ENCODE assay signal across 1 cellular context in the genomic region with DNA sequence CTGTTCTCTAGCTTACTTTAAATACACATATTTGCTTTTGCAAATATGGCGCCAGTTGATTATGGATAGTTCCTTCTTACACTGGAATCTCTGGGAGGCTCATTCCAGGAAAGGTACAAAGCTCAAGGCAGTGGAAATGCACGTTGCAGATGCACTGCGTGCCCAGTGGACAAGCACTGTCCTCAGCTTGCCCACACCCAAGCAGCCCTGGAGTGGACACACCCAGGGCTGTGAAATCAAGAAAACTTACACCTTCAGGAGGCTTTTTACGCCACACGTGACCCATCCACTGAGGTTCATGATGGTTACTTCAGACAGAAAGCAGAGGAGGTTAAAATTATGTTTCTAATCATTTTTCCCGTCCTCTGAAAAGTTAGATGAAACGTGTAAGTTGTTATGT.
A peak's percentile ranks its signal among the peaks of the same experiment; 100 is the strongest.
TF ChIP-seq lines count a peak whose summit lies in the region.

No MANE protein-coding gene starts in this region.

TF ChIP-seq in HepG2, 621 proteins besides CTCF, POLR2A, EP300 and RAD21 (continued from another document):
- TF ChIP-seq, protein P1, sequence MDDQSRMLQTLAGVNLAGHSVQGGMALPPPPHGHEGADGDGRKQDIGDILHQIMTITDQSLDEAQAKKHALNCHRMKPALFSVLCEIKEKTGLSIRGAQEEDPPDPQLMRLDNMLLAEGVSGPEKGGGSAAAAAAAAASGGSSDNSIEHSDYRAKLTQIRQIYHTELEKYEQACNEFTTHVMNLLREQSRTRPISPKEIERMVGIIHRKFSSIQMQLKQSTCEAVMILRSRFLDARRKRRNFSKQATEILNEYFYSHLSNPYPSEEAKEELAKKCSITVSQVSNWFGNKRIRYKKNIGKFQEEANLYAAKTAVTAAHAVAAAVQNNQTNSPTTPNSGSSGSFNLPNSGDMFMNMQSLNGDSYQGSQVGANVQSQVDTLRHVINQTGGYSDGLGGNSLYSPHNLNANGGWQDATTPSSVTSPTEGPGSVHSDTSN (CRISPR knock-in tag; IDR thresholded peaks at IDR 0.05; ENCODE audit: borderline replicate concordance), result no peak
- no peak for TF ChIP-seq HMG20B (CRISPR knock-in tag; conservative IDR thresholded peaks at IDR 0.05)
- TF ChIP-seq RBFOX2 (IDR thresholded peaks at IDR 0.05; ENCODE audit: low read depth, low read length), result no peak
- peak; percentile 58; the same call in 1 of the 2 replicates for TF ChIP-seq FOXK1 (CRISPR knock-in tag; IDR thresholded peaks at IDR 0.05; ENCODE audit: borderline replicate concordance, low read depth)
- no peak for TF ChIP-seq SOX13 (IDR thresholded peaks at IDR 0.05)
- peak in 1 of 2 experiments; percentile 88; a peak in 2 of 4 replicates for TF ChIP-seq SOX13 (CRISPR knock-in tag; conservative IDR thresholded peaks at IDR 0.05 in 1 of 2, IDR thresholded peaks at IDR 0.05 in 1 of 2)
- peak; percentile 81 for TF ChIP-seq RARA (CRISPR knock-in tag; IDR thresholded peaks at IDR 0.05)
- TF ChIP-seq ZNF670 (CRISPR knock-in tag; IDR thresholded peaks at IDR 0.05; ENCODE audit: borderline replicate concordance), result no peak
- TF ChIP-seq ZNF83 (CRISPR knock-in tag; IDR thresholded peaks at IDR 0.05; ENCODE audit: borderline replicate concordance), result no peak
- TF ChIP-seq POGZ (CRISPR knock-in tag; IDR thresholded peaks at IDR 0.05), result peak; percentile 97
- no peak for TF ChIP-seq ZNF510 (CRISPR knock-in tag; IDR thresholded peaks at IDR 0.05; ENCODE audit: low read depth)
- no peak for TF ChIP-seq ZNF570 (CRISPR knock-in tag; IDR thresholded peaks at IDR 0.05; ENCODE audit: borderline replicate concordance)
- TF ChIP-seq, protein P2, sequence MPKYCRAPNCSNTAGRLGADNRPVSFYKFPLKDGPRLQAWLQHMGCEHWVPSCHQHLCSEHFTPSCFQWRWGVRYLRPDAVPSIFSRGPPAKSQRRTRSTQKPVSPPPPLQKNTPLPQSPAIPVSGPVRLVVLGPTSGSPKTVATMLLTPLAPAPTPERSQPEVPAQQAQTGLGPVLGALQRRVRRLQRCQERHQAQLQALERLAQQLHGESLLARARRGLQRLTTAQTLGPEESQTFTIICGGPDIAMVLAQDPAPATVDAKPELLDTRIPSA (CRISPR knock-in tag; IDR thresholded peaks at IDR 0.05; ENCODE audit: borderline replicate concordance), result no peak
- no peak for TF ChIP-seq ZNF121 (CRISPR knock-in tag; IDR thresholded peaks at IDR 0.05)
- no peak for TF ChIP-seq PRPF4 (IDR thresholded peaks at IDR 0.05; ENCODE audit: low read depth, low read length, poor library complexity, severe bottlenecking)
- no peak for TF ChIP-seq ZNF768 (CRISPR knock-in tag; IDR thresholded peaks at IDR 0.05)
- TF ChIP-seq SMYD3 (CRISPR knock-in tag; IDR thresholded peaks at IDR 0.05), result 0 out of 2 replicates have a peak, but pooled peaks have one; percentile 75
- TF ChIP-seq RXRA (CRISPR knock-in tag; IDR thresholded peaks at IDR 0.05), result peak; percentile 74; the same call in 1 of the 2 replicates
- TF ChIP-seq ZNF12 (CRISPR knock-in tag; IDR thresholded peaks at IDR 0.05), result peak; percentile 93
- peak; percentile 56; the same call in 1 of the 2 replicates for TF ChIP-seq ZNF317 (CRISPR knock-in tag; IDR thresholded peaks at IDR 0.05)
- TF ChIP-seq, protein P3, sequence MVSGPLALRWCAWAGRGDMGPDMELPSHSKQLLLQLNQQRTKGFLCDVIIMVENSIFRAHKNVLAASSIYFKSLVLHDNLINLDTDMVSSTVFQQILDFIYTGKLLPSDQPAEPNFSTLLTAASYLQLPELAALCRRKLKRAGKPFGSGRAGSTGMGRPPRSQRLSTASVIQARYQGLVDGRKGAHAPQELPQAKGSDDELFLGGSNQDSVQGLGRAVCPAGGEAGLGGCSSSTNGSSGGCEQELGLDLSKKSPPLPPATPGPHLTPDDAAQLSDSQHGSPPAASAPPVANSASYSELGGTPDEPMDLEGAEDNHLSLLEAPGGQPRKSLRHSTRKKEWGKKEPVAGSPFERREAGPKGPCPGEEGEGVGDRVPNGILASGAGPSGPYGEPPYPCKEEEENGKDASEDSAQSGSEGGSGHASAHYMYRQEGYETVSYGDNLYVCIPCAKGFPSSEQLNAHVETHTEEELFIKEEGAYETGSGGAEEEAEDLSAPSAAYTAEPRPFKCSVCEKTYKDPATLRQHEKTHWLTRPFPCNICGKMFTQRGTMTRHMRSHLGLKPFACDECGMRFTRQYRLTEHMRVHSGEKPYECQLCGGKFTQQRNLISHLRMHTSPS (CRISPR knock-in tag; IDR thresholded peaks at IDR 0.05; ENCODE audit: low read depth), result peak; percentile 81; the same call in 1 of the 2 replicates
- TF ChIP-seq ARID2 (CRISPR knock-in tag; IDR thresholded peaks at IDR 0.05; ENCODE audit: borderline replicate concordance), result 0 out of 2 replicates have a peak, but pooled peaks have one; percentile 34
- TF ChIP-seq, protein P4, sequence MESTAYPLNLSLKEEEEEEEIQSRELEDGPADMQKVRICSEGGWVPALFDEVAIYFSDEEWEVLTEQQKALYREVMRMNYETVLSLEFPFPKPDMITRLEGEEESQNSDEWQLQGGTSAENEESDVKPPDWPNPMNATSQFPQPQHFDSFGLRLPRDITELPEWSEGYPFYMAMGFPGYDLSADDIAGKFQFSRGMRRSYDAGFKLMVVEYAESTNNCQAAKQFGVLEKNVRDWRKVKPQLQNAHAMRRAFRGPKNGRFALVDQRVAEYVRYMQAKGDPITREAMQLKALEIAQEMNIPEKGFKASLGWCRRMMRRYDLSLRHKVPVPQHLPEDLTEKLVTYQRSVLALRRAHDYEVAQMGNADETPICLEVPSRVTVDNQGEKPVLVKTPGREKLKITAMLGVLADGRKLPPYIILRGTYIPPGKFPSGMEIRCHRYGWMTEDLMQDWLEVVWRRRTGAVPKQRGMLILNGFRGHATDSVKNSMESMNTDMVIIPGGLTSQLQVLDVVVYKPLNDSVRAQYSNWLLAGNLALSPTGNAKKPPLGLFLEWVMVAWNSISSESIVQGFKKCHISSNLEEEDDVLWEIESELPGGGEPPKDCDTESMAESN (CRISPR knock-in tag; conservative IDR thresholded peaks at IDR 0.05), result 0 out of 2 replicates have a peak, but pooled peaks have one; percentile 39
- no peak for TF ChIP-seq ZNF883 (CRISPR knock-in tag; IDR thresholded peaks at IDR 0.05; ENCODE audit: not compliant biosample characterization)
- peak; percentile 73; the same call in 1 of the 2 replicates for TF ChIP-seq ZMYM3 (CRISPR knock-in tag; IDR thresholded peaks at IDR 0.05)
- peak; percentile 38 for TF ChIP-seq TBL1XR1 (IDR thresholded peaks at IDR 0.05; ENCODE audit: borderline replicate concordance, low read length, partially characterized antibody)
- peak; percentile 53; the same call in 1 of the 2 replicates for TF ChIP-seq JUN (CRISPR knock-in tag; IDR thresholded peaks at IDR 0.05)
- no peak for TF ChIP-seq RBM22 (optimal IDR thresholded peaks at IDR 0.05; ENCODE audit: low read length)
- no peak for TF ChIP-seq SMAD1 (CRISPR knock-in tag; IDR thresholded peaks at IDR 0.05; ENCODE audit: borderline replicate concordance, low read depth)
- no peak for TF ChIP-seq NFE2L2 (IDR thresholded peaks at IDR 0.05; ENCODE audit: low read length)
- TF ChIP-seq, protein P5, sequence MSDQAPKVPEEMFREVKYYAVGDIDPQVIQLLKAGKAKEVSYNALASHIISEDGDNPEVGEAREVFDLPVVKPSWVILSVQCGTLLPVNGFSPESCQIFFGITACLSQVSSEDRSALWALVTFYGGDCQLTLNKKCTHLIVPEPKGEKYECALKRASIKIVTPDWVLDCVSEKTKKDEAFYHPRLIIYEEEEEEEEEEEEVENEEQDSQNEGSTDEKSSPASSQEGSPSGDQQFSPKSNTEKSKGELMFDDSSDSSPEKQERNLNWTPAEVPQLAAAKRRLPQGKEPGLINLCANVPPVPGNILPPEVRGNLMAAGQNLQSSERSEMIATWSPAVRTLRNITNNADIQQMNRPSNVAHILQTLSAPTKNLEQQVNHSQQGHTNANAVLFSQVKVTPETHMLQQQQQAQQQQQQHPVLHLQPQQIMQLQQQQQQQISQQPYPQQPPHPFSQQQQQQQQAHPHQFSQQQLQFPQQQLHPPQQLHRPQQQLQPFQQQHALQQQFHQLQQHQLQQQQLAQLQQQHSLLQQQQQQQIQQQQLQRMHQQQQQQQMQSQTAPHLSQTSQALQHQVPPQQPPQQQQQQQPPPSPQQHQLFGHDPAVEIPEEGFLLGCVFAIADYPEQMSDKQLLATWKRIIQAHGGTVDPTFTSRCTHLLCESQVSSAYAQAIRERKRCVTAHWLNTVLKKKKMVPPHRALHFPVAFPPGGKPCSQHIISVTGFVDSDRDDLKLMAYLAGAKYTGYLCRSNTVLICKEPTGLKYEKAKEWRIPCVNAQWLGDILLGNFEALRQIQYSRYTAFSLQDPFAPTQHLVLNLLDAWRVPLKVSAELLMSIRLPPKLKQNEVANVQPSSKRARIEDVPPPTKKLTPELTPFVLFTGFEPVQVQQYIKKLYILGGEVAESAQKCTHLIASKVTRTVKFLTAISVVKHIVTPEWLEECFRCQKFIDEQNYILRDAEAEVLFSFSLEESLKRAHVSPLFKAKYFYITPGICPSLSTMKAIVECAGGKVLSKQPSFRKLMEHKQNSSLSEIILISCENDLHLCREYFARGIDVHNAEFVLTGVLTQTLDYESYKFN (CRISPR knock-in tag; conservative IDR thresholded peaks at IDR 0.05), result peak; percentile 93
- TF ChIP-seq MLLT10 (CRISPR knock-in tag; IDR thresholded peaks at IDR 0.05), result no peak
- TF ChIP-seq KDM5B (CRISPR knock-in tag; IDR thresholded peaks at IDR 0.05; ENCODE audit: borderline replicate concordance), result no peak
- peak; percentile 86 for TF ChIP-seq HOXA3 (CRISPR knock-in tag; IDR thresholded peaks at IDR 0.05)
- no peak for TF ChIP-seq ZNF850 (CRISPR knock-in tag; conservative IDR thresholded peaks at IDR 0.05)
- TF ChIP-seq ZNF660 (CRISPR knock-in tag; IDR thresholded peaks at IDR 0.05; ENCODE audit: borderline replicate concordance, low read depth), result no peak
- TF ChIP-seq SRSF4 (IDR thresholded peaks at IDR 0.05; ENCODE audit: low read depth, low read length, poor library complexity, severe bottlenecking), result no peak
- no peak for TF ChIP-seq KAT2B (IDR thresholded peaks at IDR 0.05; ENCODE audit: borderline replicate concordance, low read depth, low read length)
- TF ChIP-seq, protein P6, sequence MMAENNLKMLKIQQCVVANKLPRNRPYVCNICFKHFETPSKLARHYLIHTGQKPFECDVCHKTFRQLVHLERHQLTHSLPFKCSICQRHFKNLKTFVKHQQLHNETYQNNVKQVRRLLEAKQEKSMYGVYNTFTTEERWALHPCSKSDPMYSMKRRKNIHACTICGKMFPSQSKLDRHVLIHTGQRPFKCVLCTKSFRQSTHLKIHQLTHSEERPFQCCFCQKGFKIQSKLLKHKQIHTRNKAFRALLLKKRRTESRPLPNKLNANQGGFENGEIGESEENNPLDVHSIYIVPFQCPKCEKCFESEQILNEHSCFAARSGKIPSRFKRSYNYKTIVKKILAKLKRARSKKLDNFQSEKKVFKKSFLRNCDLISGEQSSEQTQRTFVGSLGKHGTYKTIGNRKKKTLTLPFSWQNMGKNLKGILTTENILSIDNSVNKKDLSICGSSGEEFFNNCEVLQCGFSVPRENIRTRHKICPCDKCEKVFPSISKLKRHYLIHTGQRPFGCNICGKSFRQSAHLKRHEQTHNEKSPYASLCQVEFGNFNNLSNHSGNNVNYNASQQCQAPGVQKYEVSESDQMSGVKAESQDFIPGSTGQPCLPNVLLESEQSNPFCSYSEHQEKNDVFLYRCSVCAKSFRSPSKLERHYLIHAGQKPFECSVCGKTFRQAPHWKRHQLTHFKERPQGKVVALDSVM (CRISPR knock-in tag; IDR thresholded peaks at IDR 0.05), result no peak
- TF ChIP-seq CAMTA2 (CRISPR knock-in tag; IDR thresholded peaks at IDR 0.05; ENCODE audit: borderline replicate concordance), result no peak
- TF ChIP-seq ELF3 (CRISPR knock-in tag; IDR thresholded peaks at IDR 0.05), result peak; percentile 89
- TF ChIP-seq, protein P7, sequence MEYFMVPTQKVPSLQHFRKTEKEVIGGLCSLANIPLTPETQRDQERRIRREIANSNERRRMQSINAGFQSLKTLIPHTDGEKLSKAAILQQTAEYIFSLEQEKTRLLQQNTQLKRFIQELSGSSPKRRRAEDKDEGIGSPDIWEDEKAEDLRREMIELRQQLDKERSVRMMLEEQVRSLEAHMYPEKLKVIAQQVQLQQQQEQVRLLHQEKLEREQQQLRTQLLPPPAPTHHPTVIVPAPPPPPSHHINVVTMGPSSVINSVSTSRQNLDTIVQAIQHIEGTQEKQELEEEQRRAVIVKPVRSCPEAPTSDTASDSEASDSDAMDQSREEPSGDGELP (IDR thresholded peaks at IDR 0.05; ENCODE audit: borderline replicate concordance, low read depth), result no peak
- TF ChIP-seq, protein P8, sequence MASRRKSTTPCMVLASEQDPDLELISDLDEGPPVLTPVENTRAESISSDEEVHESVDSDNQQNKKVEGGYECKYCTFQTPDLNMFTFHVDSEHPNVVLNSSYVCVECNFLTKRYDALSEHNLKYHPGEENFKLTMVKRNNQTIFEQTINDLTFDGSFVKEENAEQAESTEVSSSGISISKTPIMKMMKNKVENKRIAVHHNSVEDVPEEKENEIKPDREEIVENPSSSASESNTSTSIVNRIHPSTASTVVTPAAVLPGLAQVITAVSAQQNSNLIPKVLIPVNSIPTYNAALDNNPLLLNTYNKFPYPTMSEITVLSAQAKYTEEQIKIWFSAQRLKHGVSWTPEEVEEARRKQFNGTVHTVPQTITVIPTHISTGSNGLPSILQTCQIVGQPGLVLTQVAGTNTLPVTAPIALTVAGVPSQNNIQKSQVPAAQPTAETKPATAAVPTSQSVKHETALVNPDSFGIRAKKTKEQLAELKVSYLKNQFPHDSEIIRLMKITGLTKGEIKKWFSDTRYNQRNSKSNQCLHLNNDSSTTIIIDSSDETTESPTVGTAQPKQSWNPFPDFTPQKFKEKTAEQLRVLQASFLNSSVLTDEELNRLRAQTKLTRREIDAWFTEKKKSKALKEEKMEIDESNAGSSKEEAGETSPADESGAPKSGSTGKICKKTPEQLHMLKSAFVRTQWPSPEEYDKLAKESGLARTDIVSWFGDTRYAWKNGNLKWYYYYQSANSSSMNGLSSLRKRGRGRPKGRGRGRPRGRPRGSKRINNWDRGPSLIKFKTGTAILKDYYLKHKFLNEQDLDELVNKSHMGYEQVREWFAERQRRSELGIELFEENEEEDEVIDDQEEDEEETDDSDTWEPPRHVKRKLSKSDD (CRISPR knock-in tag; IDR thresholded peaks at IDR 0.05; ENCODE audit: low read depth), result peak; percentile 75; the same call in 1 of the 2 replicates
- no peak for TF ChIP-seq NFRKB (IDR thresholded peaks at IDR 0.05)
- peak; percentile 56; the same call in 1 of the 2 replicates for TF ChIP-seq ETV5 (CRISPR knock-in tag; IDR thresholded peaks at IDR 0.05; ENCODE audit: borderline replicate concordance)
- TF ChIP-seq NFE2L1 (CRISPR knock-in tag; IDR thresholded peaks at IDR 0.05; ENCODE audit: borderline replicate concordance), result no peak
- TF ChIP-seq ZNF143 (CRISPR knock-in tag; IDR thresholded peaks at IDR 0.05), result no peak
- TF ChIP-seq ZNF138 (CRISPR knock-in tag; IDR thresholded peaks at IDR 0.05; ENCODE audit: low read depth), result no peak
- no peak for TF ChIP-seq SP1 (IDR thresholded peaks at IDR 0.05)
- TF ChIP-seq SP1 (CRISPR knock-in tag; IDR thresholded peaks at IDR 0.05), result no peak
- TF ChIP-seq SALL2 (CRISPR knock-in tag; IDR thresholded peaks at IDR 0.05), result no peak
- TF ChIP-seq NFE2 (CRISPR knock-in tag; IDR thresholded peaks at IDR 0.05), result no peak
- TF ChIP-seq TBX3 (IDR thresholded peaks at IDR 0.05; ENCODE audit: borderline replicate concordance), result 0 out of 2 replicates have a peak, but pooled peaks have one; percentile 17
- no peak for TF ChIP-seq ZNF451 (CRISPR knock-in tag; IDR thresholded peaks at IDR 0.05)
- peak; percentile 84 for TF ChIP-seq MIXL1 (CRISPR knock-in tag; IDR thresholded peaks at IDR 0.05)
